Comparison of ENCODE assay signal across 22 cellular contexts in genomic region chr3:131620977-131621376, GRCh38.
DNase-seq lines count a peak whose midpoint lies in the region; ATAC-seq and TF ChIP-seq lines count a peak whose summit lies in the region.
"Had no signal": no experiment of that assay in that cellular context is flagged by ENCODE, and none has a peak within 500 bp of the region (broad histone marks: within the 10 kb centered on the region; RNA-seq: fewer than 3 reads in every experiment).

No MANE protein-coding gene starts in this region.

- CTCF ChIA-PET in GM10248 (lab: Yijun Ruan, JAX) = interaction anchor here (1.5 kb wide), 1 partner anchor 11 kb away, joined by 4 read pairs; no protein-coding TSS in a partner anchor

- DNase-seq in GM10248 (ENCODE audit: extremely low spot score) = peak; percentile 17
- DNase-seq in NOMO-1 treated with DMSO at 0.1 percent for 48 hours (lab: John Stamatoyannopoulos, UW; ENCODE audit: unreplicated experiment) = peak; percentile 61
- DNase-seq in NCI-H69 (lab: John Stamatoyannopoulos, UW) = no peak
- DNase-seq in activated T-cell treated with anti-CD3 and anti-CD28 coated beads for 4 hours = no peak
- DNase-seq in NCI-H1092 (lab: John Stamatoyannopoulos, UW) = no peak
- DNase-seq: 8988T; activated CD4-positive, alpha-beta T cell treated with anti-CD3 and anti-CD28 coated beads for 48 hours; amygdala; brain microvascular endothelial cell; C1 segment of cervical spinal cord; cerebellar nuclear complex; dermis blood vessel endothelial cell; endodermal cell; NCI-H1417; NCI-H226; stimulated activated naive CD4-positive, alpha-beta T cell; T1000 had no signal

- POLR2A ChIA-PET in GM10248 (lab: Yijun Ruan, JAX) = no interaction called here

- no peak for TF ChIP-seq CTCF in GM10248 (IDR thresholded peaks at IDR 0.05; ENCODE audit: control extremely low read depth, extremely low read depth, low read depth, missing control alignments)

- ATAC-seq in GM19395 (IDR thresholded peaks at IDR 0.05; ENCODE audit: unreplicated experiment) (peak; percentile 69), HG03025 (IDR thresholded peaks at IDR 0.05; ENCODE audit: low FRiP score, unreplicated experiment) (peak; percentile 78), GM21423 (IDR thresholded peaks at IDR 0.05; ENCODE audit: unreplicated experiment) (no peak)
- ATAC-seq: activated naive CD4-positive, alpha-beta T cell treated with anti-CD3 and anti-CD28 coated beads, Interleukin-2, amount 50 U/mL, for 72 hours; left lobe of liver had no signal

Comparison
In these comparisons a context has a peak if more than half of its experiments do, and no peak if none do; other contexts are left out.
1. DNase-seq: peak in GM10248 (single experiment) and NOMO-1 treated with DMSO at 0.1 percent for 48 hours (single experiment); none in NCI-H69 (single experiment), activated T-cell treated with anti-CD3 and anti-CD28 coated beads for 4 hours (single experiment) and NCI-H1092 (single experiment).